In the genomic region with DNA sequence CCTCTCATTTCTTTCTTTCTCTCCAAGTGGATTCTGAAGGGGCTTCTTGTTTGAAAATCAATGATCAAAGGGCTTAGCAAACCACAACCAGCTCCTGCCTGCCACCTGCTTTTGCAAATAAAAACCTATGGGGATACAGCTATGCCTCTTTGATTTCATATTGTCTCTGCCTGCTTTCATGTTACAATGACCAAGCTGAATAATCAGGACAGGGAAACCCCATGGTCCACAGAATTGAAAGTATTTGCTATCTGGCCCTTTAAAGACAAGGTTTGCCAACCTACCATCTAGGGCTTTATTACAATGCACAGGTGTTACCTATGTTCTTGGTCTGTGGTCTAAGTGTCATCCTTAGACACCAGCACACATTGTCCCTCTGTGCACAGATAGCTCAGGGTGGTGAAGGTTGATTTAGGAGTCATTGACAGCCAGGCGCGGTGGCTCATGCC, we compare ENCODE assay signal across 15 cellular contexts. TPM values are rescaled to one million over a fixed set of nuclear protein-coding genes. Genes with fewer than 3 reads are reported as not detected.
A peak's percentile ranks its signal among the peaks of the same experiment; 100 is the strongest.
DNase-seq lines count a peak whose midpoint lies in the region; ATAC-seq and TF ChIP-seq lines count a peak whose summit lies in the region.
"Had no signal": no experiment of that assay in that cellular context is flagged by ENCODE, and none has a peak within 500 bp of the region (broad histone marks: within the 10 kb centered on the region; RNA-seq: fewer than 3 reads in every experiment).

No MANE protein-coding gene starts in this region.

- H3K4me3 Mint-ChIP-seq in neural progenitor cell, result no peak overlapping the region

- H2AFZ ChIP-seq in neural progenitor cell (replicated peaks), result peak overlapping the region; percentile 21

- peak; percentile 52 to 70 for ATAC-seq in activated CD4-positive, CD25-positive, alpha-beta regulatory T cell treated with anti-CD3 and anti-CD28 coated beads, Interleukin-2, amount 50 U/mL, for 24 hours
- peak; percentile 45 for ATAC-seq in GM19395 (IDR thresholded peaks at IDR 0.05; ENCODE audit: unreplicated experiment)
- no peak for ATAC-seq in GM21528 (IDR thresholded peaks at IDR 0.05; ENCODE audit: low FRiP score, unreplicated experiment)
- ATAC-seq: lower lobe of right lung had no signal

- no peaks in the 10 kb centered on the region for H3K9me3 ChIP-seq in neural progenitor cell (ENCODE audit: low read depth)
- H3K9me3 ChIP-seq: lower lobe of right lung, thoracic aorta had no signal

- no peaks in the 10 kb centered on the region for H3K27me3 ChIP-seq in neural progenitor cell

- H3F3A ChIP-seq in neural progenitor cell (ENCODE audit: low read depth), result no peaks in the 10 kb centered on the region

- H3K36me3 ChIP-seq in neural progenitor cell, result no peaks in the 10 kb centered on the region
- H3K36me3 ChIP-seq: lower lobe of right lung, thoracic aorta had no signal

- no peak for DNase-seq in activated CD4-positive, CD25-positive, alpha-beta regulatory T cell treated with anti-CD3 and anti-CD28 coated beads, Interleukin-2, amount 50 U/mL, for 72 hours
- DNase-seq in NCI-H69 (lab: John Stamatoyannopoulos, UW) (peak; percentile 59), neural progenitor cell (ENCODE audit: low spot score) (no peak), NCI-H2171 (lab: John Stamatoyannopoulos, UW) (no peak), anterior cingulate cortex (lab: John Stamatoyannopoulos, UW) (no peak)
- DNase-seq: ACHN; activated CD4-positive, CD25-positive, alpha-beta regulatory T cell; dermis blood vessel endothelial cell; lower lobe of right lung; NCI-H1105 treated with DMSO at 0.1 percent for 48 hours; NCI-H524 treated with DMSO at 0.1 percent for 48 hours had no signal

- no peaks in the 10 kb centered on the region for H3K4me1 ChIP-seq in neural progenitor cell

- peaks cover 6% of the 10 kb centered on the region for H3K27me3 Mint-ChIP-seq in neural progenitor cell (ENCODE audit: insufficient read depth, low read depth)

- no peak overlapping the region for H3K27ac Mint-ChIP-seq in neural progenitor cell

- no peaks in the 10 kb centered on the region for H4K20me1 ChIP-seq in neural progenitor cell (ENCODE audit: low read depth)

- H3K79me2 ChIP-seq in neural progenitor cell (ENCODE audit: low read depth), result no peaks in the 10 kb centered on the region

- peaks cover 2% of the 10 kb centered on the region for H3K36me3 Mint-ChIP-seq in neural progenitor cell

- TF ChIP-seq CTCF in neural progenitor cell (IDR thresholded peaks at IDR 0.05), result no peak

- H3K27ac ChIP-seq in neural progenitor cell, result no peak overlapping the region
- H3K27ac ChIP-seq: lower lobe of right lung, thoracic aorta had no signal

- no peaks in the 10 kb centered on the region for H3K9me3 Mint-ChIP-seq in neural progenitor cell

- no peak overlapping the region for H3K4me2 ChIP-seq in neural progenitor cell

- H3K4me3 ChIP-seq in neural progenitor cell, result no peak overlapping the region
- H3K4me3 ChIP-seq: lower lobe of right lung, thoracic aorta had no signal

- no peak overlapping the region for H3K9ac ChIP-seq in neural progenitor cell

- H3K4me1 Mint-ChIP-seq in neural progenitor cell, result no peaks in the 10 kb centered on the region

RNA-seq across cellular contexts. Expression of a gene that starts 28.8 kb away (rescaled TPM):
- 55.3 and 58.8 TPM in 2 replicates for total RNA-seq in neural progenitor cell (ENCODE audit: low replicate concordance)

RNA-seq across cellular contexts. Expression of a gene that starts 53.3 kb away (rescaled TPM):
- 40.7 and 61.2 TPM in 2 replicates for total RNA-seq in neural progenitor cell (ENCODE audit: low replicate concordance)
